Comparison of ENCODE assay signal across 1 cellular context in the genomic region with DNA sequence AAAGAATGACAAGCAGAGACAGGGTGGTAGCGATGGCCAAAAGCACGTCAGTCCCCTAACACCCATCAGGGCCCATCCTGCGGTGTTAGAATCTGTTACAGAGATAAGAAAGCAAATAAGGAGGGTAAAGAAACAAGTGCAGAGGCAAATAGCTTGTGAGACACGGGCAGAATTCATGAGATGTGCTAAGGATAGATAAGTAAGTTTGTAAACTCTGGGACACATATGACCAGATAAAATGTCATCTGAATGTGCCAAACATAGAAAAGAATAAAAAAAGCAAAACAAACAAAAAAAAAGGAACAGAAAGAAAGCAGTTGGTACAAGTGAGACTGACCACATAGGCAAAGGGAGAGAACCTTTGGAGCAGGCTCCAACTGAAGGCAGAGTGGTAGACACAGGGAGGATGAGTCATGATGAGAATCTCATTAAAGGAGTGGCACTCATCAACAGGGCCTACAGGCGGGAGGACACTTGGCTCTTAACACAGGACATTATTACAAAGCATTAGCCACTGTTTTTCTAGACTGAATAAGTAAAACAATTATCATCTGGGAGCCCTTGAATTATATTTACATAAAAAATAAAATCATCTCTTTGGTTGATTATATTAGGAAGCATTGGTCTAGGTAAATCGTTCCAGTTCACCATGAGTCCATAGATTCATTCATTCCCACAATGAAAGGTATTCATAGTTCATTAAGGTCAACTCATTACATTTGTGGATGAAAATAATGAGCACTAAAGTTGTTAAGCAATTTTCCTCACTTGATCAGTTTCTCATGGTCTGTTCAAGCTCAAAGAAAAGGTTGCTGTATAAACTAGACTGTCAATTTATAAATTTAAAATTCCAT.
TF ChIP-seq lines count a peak whose summit lies in the region.

No MANE protein-coding gene starts in this region.

TF ChIP-seq in HepG2, 621 proteins besides CTCF, POLR2A, EP300 and RAD21:
- TF ChIP-seq HDAC2 (CRISPR knock-in tag; IDR thresholded peaks at IDR 0.05) (no peak), PRMT3 (CRISPR knock-in tag; IDR thresholded peaks at IDR 0.05; ENCODE audit: borderline replicate concordance, low read depth) (no peak), REPIN1 (CRISPR knock-in tag; IDR thresholded peaks at IDR 0.05; ENCODE audit: borderline replicate concordance, low read depth) (no peak), JUN (CRISPR knock-in tag; IDR thresholded peaks at IDR 0.05) (no peak), ADNP (CRISPR knock-in tag; IDR thresholded peaks at IDR 0.05) (no peak)
- TF ChIP-seq, protein P1, sequence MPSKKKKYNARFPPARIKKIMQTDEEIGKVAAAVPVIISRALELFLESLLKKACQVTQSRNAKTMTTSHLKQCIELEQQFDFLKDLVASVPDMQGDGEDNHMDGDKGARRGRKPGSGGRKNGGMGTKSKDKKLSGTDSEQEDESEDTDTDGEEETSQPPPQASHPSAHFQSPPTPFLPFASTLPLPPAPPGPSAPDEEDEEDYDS (CRISPR knock-in tag; IDR thresholded peaks at IDR 0.05): no peak
- TF ChIP-seq, protein P2, sequence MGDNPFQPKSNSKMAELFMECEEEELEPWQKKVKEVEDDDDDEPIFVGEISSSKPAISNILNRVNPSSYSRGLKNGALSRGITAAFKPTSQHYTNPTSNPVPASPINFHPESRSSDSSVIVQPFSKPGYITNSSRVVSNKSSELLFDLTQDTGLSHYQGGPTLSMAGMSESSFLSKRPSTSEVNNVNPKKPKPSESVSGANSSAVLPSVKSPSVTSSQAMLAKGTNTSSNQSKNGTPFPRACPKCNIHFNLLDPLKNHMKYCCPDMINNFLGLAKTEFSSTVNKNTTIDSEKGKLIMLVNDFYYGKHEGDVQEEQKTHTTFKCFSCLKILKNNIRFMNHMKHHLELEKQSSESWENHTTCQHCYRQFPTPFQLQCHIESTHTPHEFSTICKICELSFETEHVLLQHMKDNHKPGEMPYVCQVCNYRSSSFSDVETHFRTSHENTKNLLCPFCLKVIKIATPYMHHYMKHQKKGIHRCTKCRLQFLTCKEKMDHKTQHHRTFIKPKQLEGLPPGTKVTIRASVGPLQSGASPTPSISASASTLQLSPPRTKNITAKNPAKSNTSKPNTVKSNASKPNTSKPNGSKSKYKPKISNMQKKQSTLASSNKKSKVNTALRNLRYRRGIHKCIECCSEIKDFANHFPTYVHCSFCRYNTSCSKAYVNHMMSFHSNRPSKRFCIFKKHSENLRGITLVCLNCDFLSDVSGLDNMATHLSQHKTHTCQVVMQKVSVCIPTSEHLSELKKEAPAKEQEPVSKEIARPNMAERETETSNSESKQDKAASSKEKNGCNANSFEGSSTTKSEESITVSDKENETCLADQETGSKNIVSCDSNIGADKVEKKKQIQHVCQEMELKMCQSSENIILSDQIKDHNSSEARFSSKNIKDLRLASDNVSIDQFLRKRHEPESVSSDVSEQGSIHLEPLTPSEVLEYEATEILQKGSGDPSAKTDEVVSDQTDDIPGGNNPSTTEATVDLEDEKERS (CRISPR knock-in tag; IDR thresholded peaks at IDR 0.05): no peak
